Comparison of ENCODE assay signal across 9 cellular contexts in genomic region chr10:50326757-50327701, GRCh38.
DNase-seq lines count a peak whose midpoint lies in the region; ATAC-seq and TF ChIP-seq lines count a peak whose summit lies in the region.
"Had no signal": no experiment of that assay in that cellular context is flagged by ENCODE, and none has a peak within 500 bp of the region (broad histone marks: within the 10 kb centered on the region; RNA-seq: fewer than 3 reads in every experiment).

No MANE protein-coding gene starts in this region.

- H3K9me3 ChIP-seq in naive thymus-derived CD4-positive, alpha-beta T cell (ENCODE audit: control insufficient read depth in 2 of 3, low read length in 3 of 3) = no peaks in the 10 kb centered on the region

- H3K4me3 ChIP-seq in AG09309 (ENCODE audit: control insufficient read depth, low read depth, low read length) = no peak overlapping the region
- no peak overlapping the region for H3K4me3 ChIP-seq in naive thymus-derived CD4-positive, alpha-beta T cell (ENCODE audit: low read length)

- ATAC-seq in naive thymus-derived CD4-positive, alpha-beta T cell = no peak
- no peak for ATAC-seq in activated naive CD4-positive, alpha-beta T cell treated with anti-CD3 and anti-CD28 coated beads, Interleukin-2, amount 50 U/mL, for 72 hours
- no peak for ATAC-seq in HG03521 (IDR thresholded peaks at IDR 0.05; ENCODE audit: unreplicated experiment)

- peaks cover 0 to 45% (median 6%) of the 10 kb centered on the region in 7 donors for H3K4me1 Mint-ChIP-seq in naive thymus-derived CD4-positive, alpha-beta T cell

- H3K27me3 Mint-ChIP-seq in naive thymus-derived CD4-positive, alpha-beta T cell = no peaks in the 10 kb centered on the region

- peaks cover 0 to 10% (median 0%) of the 10 kb centered on the region in 3 experiments for H3K36me3 ChIP-seq in naive thymus-derived CD4-positive, alpha-beta T cell (ENCODE audit: control insufficient read depth in 2 of 3, insufficient read depth in 3 of 3, low read length in 3 of 3)

- H3K36me3 Mint-ChIP-seq in naive thymus-derived CD4-positive, alpha-beta T cell = peaks cover 8 to 62% (median 32%) of the 10 kb centered on the region in 5 donors
- peaks cover 5 to 7% of the 10 kb centered on the region in 2 donors for H3K36me3 Mint-ChIP-seq in activated naive CD4-positive, alpha-beta T cell treated with anti-CD3 and anti-CD28 coated beads, Interleukin-2, amount 50 U/mL, for 72 hours

- intact Hi-C loops in naive thymus-derived CD4-positive, alpha-beta T cell (cut with micrococcal nuclease) = loop anchor here in 1 of 2 donors (5.0 kb wide), 1 partner anchor 90 kb away; no protein-coding TSS in a partner anchor

- H3K27ac ChIP-seq in naive thymus-derived CD4-positive, alpha-beta T cell (ENCODE audit: low read depth, low read length) = peak overlapping the region; percentile 37

- H3K27me3 ChIP-seq in naive thymus-derived CD4-positive, alpha-beta T cell (ENCODE audit: control insufficient read depth in 2 of 2, insufficient read depth in 2 of 2, low read length in 2 of 2) = no peaks in the 10 kb centered on the region

- CTCF ChIA-PET in naive thymus-derived CD4-positive, alpha-beta T cell (lab: Charles Lee) = no interaction called here

- H3K9me3 Mint-ChIP-seq in naive thymus-derived CD4-positive, alpha-beta T cell = no peaks in the 10 kb centered on the region
- H3K9me3 Mint-ChIP-seq in activated naive CD4-positive, alpha-beta T cell treated with anti-CD3 and anti-CD28 coated beads, Interleukin-2, amount 50 U/mL, for 72 hours = peaks cover 0 to 3% of the 10 kb centered on the region in 2 donors

- no peaks in the 10 kb centered on the region for H3K4me1 ChIP-seq in naive thymus-derived CD4-positive, alpha-beta T cell (ENCODE audit: control insufficient read depth in 2 of 2, insufficient read depth in 2 of 2, low read length in 2 of 2)

- POLR2A ChIA-PET in naive thymus-derived CD4-positive, alpha-beta T cell (lab: Charles Lee) = no interaction called here

- no peak for TF ChIP-seq CTCF in AG09309 (IDR thresholded peaks at IDR 0.05; ENCODE audit: control insufficient read depth, insufficient read depth, low read depth, low read length, missing control alignments)

- peak overlapping the region in 3 of 9 donors; percentile 37 to 64 (median 50) for H3K27ac Mint-ChIP-seq in naive thymus-derived CD4-positive, alpha-beta T cell
- no peak overlapping the region for H3K27ac Mint-ChIP-seq in activated naive CD4-positive, alpha-beta T cell treated with anti-CD3 and anti-CD28 coated beads, Interleukin-2, amount 50 U/mL, for 72 hours

- peak; percentile 85 for DNase-seq in AG09309 (ENCODE audit: low read depth)
- peak; percentile 86 for DNase-seq in M059J (ENCODE audit: low read depth)
- DNase-seq in dermis microvascular lymphatic vessel endothelial cell (ENCODE audit: low read depth in 2 of 2) = peak; percentile 45 to 83
- no peak for DNase-seq in naive thymus-derived CD4-positive, alpha-beta T cell
- DNase-seq in NOMO-1 treated with dmso at 0.1 percent for 144 hours (lab: John Stamatoyannopoulos, UW; ENCODE audit: unreplicated experiment) = no peak
- DNase-seq in activated naive CD4-positive, alpha-beta T cell treated with anti-CD3 and anti-CD28 coated beads, Interleukin-2, amount 50 U/mL, for 72 hours (ENCODE audit: low spot score in 2 of 2) = no peak
- DNase-seq in NCI-H2107 treated with DMSO at 0.1 percent for 48 hours (lab: John Stamatoyannopoulos, UW; ENCODE audit: unreplicated experiment) = no peak
- DNase-seq: activated CD8-positive, alpha-beta memory T cell treated with anti-CD3 and anti-CD28 coated beads for 24 hours had no signal

- H3K4me3 Mint-ChIP-seq in naive thymus-derived CD4-positive, alpha-beta T cell = peak overlapping the region in 3 of 10 donors; percentile 4 to 44 (median 25)

Comparison
In these comparisons a context has a peak if more than half of its experiments do, and no peak if none do; other contexts are left out.
1. DNase-seq: peak in AG09309 (single experiment), M059J (single experiment) and dermis microvascular lymphatic vessel endothelial cell (2 of 2); none in naive thymus-derived CD4-positive, alpha-beta T cell (0 of 9), NOMO-1 treated with dmso at 0.1 percent for 144 hours (single experiment), activated naive CD4-positive, alpha-beta T cell treated with anti-CD3 and anti-CD28 coated beads, Interleukin-2, amount 50 U/mL, for 72 hours (0 of 2) and NCI-H2107 treated with DMSO at 0.1 percent for 48 hours (single experiment).